29 cellular contexts compared by ENCODE assay signal in genomic region chr22:50259302-50259701, GRCh38. TPM values are rescaled to one million over a fixed set of nuclear protein-coding genes. Genes with fewer than 3 reads are reported as not detected.
A peak's percentile ranks its signal among the peaks of the same experiment; 100 is the strongest.
DNase-seq lines count a peak whose midpoint lies in the region; ATAC-seq, FAIRE-seq and TF ChIP-seq lines count a peak whose summit lies in the region.
"Had no signal": no experiment of that assay in that cellular context is flagged by ENCODE, and none has a peak within 500 bp of the region (broad histone marks: within the 10 kb centered on the region; RNA-seq: fewer than 3 reads in every experiment).

No MANE protein-coding gene starts in this region.

- no peaks in the 10 kb centered on the region for H3K27me3 Mint-ChIP-seq in astrocyte (ENCODE audit: low read depth, unreplicated experiment)
- peaks cover 6% of the 10 kb centered on the region for H3K27me3 Mint-ChIP-seq in nephron (ENCODE audit: low read depth)
- H3K27me3 Mint-ChIP-seq in stimulated activated memory B cell treated with anti-CD40 and anti-IgM and Interleukin-4, amounts not matched to agents 10 μg/mL and 1 μg/mL and 100 μg/mL, for 72 hours = peaks cover 55% of the 10 kb centered on the region

- H3K4me3 Mint-ChIP-seq in astrocyte (ENCODE audit: unreplicated experiment) (peak overlapping the region; percentile 22), nephron (peak overlapping the region; percentile 61 to 74 (median 70))
- H3K4me3 Mint-ChIP-seq in stimulated activated memory B cell treated with anti-CD40 and anti-IgM and Interleukin-4, amounts not matched to agents 10 μg/mL and 1 μg/mL and 100 μg/mL, for 72 hours = no peak overlapping the region
- H3K4me3 Mint-ChIP-seq: activated CD4-positive, alpha-beta T cell treated with anti-CD3 and anti-CD28 coated beads for 36 hours; activated T-cell treated with anti-CD3 and anti-CD28 coated beads, Interleukin-2, amount 50 U/mL, for 4 hours had no signal

- FAIRE-seq in astrocyte (lab: Jason Lieb, UNC) (no peak), HepG2 (lab: Jason Lieb, UNC) (no peak)
- FAIRE-seq: colon, GM12878, pancreas had no signal

- POLR2A ChIA-PET in HepG2 (lab: Yijun Ruan, JAX) = interaction anchor here (1.1 kb wide), 1 partner anchor 8 kb away, joined by 3 read pairs; the partner anchor contains the start of gene HDAC10

- DNase-seq in astrocyte (ENCODE audit: low read depth) (no peak), HepG2 (ENCODE audit: low spot score) (no peak)
- DNase-seq in stimulated activated CD4-positive, alpha-beta T cell treated with anti-CD3 and anti-CD28 coated beads, Interleukin-4, amount 100 ng/mL, for 1 hour = no peak
- DNase-seq: activated CD4-positive, alpha-beta T cell treated with anti-CD3 and anti-CD28 coated beads for 36 hours; activated naive CD4-positive, alpha-beta T cell treated with Interleukin-2 at 50 U/mL for 16 hours; activated T-cell treated with anti-CD3 and anti-CD28 coated beads, Interleukin-2, amount 50 U/mL, for 4 hours; effector memory CD8-positive, alpha-beta T cell; EL; hippocampal formation; naive B cell; NCI-H1048; NCI-H1694 treated with DMSO at 0.1 percent for 48 hours; pancreas; right lobe of liver; stimulated activated CD4-positive, alpha-beta T cell treated with anti-CD3 and anti-CD28 coated beads, Interleukin-4, amount 100 ng/mL, for 4 hours; stimulated activated naive CD4-positive, alpha-beta T cell; T-helper 2 cell; upper lobe of right lung had no signal

- no peaks in the 10 kb centered on the region for H3K27me3 ChIP-seq in BLaER1 treated with 17β-estradiol and CSF1 and Interleukin-3, amounts not matched to agents 10 nM and 100 nM
- H3K27me3 ChIP-seq in astrocyte (ENCODE audit: insufficient read depth, low read length) (no peaks in the 10 kb centered on the region), HepG2 (ENCODE audit: control insufficient read depth in 1 of 2, insufficient read depth in 2 of 2, low read length in 2 of 2) (peaks cover 8 to 16% of the 10 kb centered on the region in 2 experiments; a peak in 4 of 5 replicates)
- H3K27me3 ChIP-seq: pancreas, right lobe of liver had no signal

- TF ChIP-seq RAD21 in HepG2 (CRISPR knock-in tag; IDR thresholded peaks at IDR 0.05) = no peak

- H3K36me3 Mint-ChIP-seq in astrocyte (ENCODE audit: low read depth, unreplicated experiment) = peaks cover 2% of the 10 kb centered on the region
- H3K36me3 Mint-ChIP-seq in nephron (ENCODE audit: low read depth) = no peaks in the 10 kb centered on the region
- no peaks in the 10 kb centered on the region for H3K36me3 Mint-ChIP-seq in stimulated activated memory B cell treated with anti-CD40 and anti-IgM and Interleukin-4, amounts not matched to agents 10 μg/mL and 1 μg/mL and 100 μg/mL, for 72 hours
- H3K36me3 Mint-ChIP-seq: naive B cell had no signal

- no peak for TF ChIP-seq POLR2A in HepG2 (IDR thresholded peaks at IDR 0.05; ENCODE audit: insufficient read depth in 1 of 2, low read depth in 2 of 2, low read length in 2 of 2)

- peaks cover 26% of the 10 kb centered on the region for H3K79me2 ChIP-seq in astrocyte (ENCODE audit: insufficient read depth, low read length)
- H3K79me2 ChIP-seq in HepG2 (ENCODE audit: insufficient read depth, low read length) = no peaks in the 10 kb centered on the region

- TF ChIP-seq CTCF in 22Rv1 (IDR thresholded peaks at IDR 0.05) = no peak
- no peak for TF ChIP-seq CTCF in astrocyte (IDR thresholded peaks at IDR 0.05; ENCODE audit: insufficient read depth, low read depth, low read length)
- no peak for TF ChIP-seq CTCF in nephron (IDR thresholded peaks at IDR 0.05; ENCODE audit: unreplicated experiment in 3 of 3)
- no peak for TF ChIP-seq CTCF in HepG2 (CRISPR knock-in tag; IDR thresholded peaks at IDR 0.05)

- in situ Hi-C loops in HepG2 (cut with HindIII; ENCODE audit: extremely low pct_ligation_motif_present, low pct_unique_long_range_greater_than_20kb) = no loop called here

- no TSS peak for BruUV-seq in HepG2 (replicated peaks; lab: Mats Ljungman, UMichigan)

- CTCF ChIA-PET in HepG2 (lab: Yijun Ruan, JAX; ENCODE audit: low intra/inter-chr PET ratio, low total read pairs) = no interaction called here

- H3K9me3 Mint-ChIP-seq in astrocyte (ENCODE audit: unreplicated experiment) (no peaks in the 10 kb centered on the region), nephron (no peaks in the 10 kb centered on the region)
- H3K9me3 Mint-ChIP-seq in stimulated activated memory B cell treated with anti-CD40 and anti-IgM and Interleukin-4, amounts not matched to agents 10 μg/mL and 1 μg/mL and 100 μg/mL, for 72 hours = no peaks in the 10 kb centered on the region
- H3K9me3 Mint-ChIP-seq: activated T-cell treated with anti-CD3 and anti-CD28 coated beads, Interleukin-2, amount 50 U/mL, for 4 hours; effector memory CD8-positive, alpha-beta T cell; naive B cell had no signal

- H3K27ac ChIP-seq in 22Rv1 = peak overlapping the region; percentile 91
- no peak overlapping the region for H3K27ac ChIP-seq in BLaER1 treated with 17β-estradiol and CSF1 and Interleukin-3, amounts not matched to agents 10 nM and 100 nM
- no peak overlapping the region for H3K27ac ChIP-seq in astrocyte (ENCODE audit: low read depth, low read length)
- H3K27ac ChIP-seq in HepG2 (ENCODE audit: extremely low read length, insufficient read depth, low read length) = no peak overlapping the region
- H3K27ac ChIP-seq: gastroesophageal sphincter, HL-60, pancreas, right lobe of liver, SK-N-MC, suprapubic skin, upper lobe of right lung had no signal

- H2AFZ ChIP-seq in astrocyte (ENCODE audit: low read depth, low read length) (no peak overlapping the region), HepG2 (ENCODE audit: low read length) (no peak overlapping the region)

- 95% methylated on average over 14 of the region's 15 CpGs for WGBS in HepG2 (ENCODE audit: low lambda C conversion rate)

- H3K4me1 ChIP-seq in BLaER1 treated with 17β-estradiol and CSF1 and Interleukin-3, amounts not matched to agents 10 nM and 100 nM = peaks cover 29 to 43% (median 36%) of the 10 kb centered on the region in 10 experiments
- peaks cover 17% of the 10 kb centered on the region for H3K4me1 ChIP-seq in astrocyte (ENCODE audit: insufficient read depth, low read length)
- peaks cover 43% of the 10 kb centered on the region for H3K4me1 ChIP-seq in HepG2 (ENCODE audit: insufficient read depth, low read length)
- H3K4me1 ChIP-seq: pancreas had no signal

- H3K27ac Mint-ChIP-seq in astrocyte (ENCODE audit: unreplicated experiment) (no peak overlapping the region), nephron (no peak overlapping the region)
- H3K27ac Mint-ChIP-seq in stimulated activated memory B cell treated with anti-CD40 and anti-IgM and Interleukin-4, amounts not matched to agents 10 μg/mL and 1 μg/mL and 100 μg/mL, for 72 hours = no peak overlapping the region
- H3K27ac Mint-ChIP-seq: activated CD4-positive, alpha-beta T cell treated with anti-CD3 and anti-CD28 coated beads for 36 hours; effector memory CD8-positive, alpha-beta T cell; naive B cell had no signal

- no peaks in the 10 kb centered on the region for H3K9me3 ChIP-seq in BLaER1 treated with 17β-estradiol and CSF1 and Interleukin-3, amounts not matched to agents 10 nM and 100 nM (replicated peaks in 1 of 11)
- H3K9me3 ChIP-seq in astrocyte (ENCODE audit: insufficient read depth, low read depth, low read length) = no peaks in the 10 kb centered on the region
- no peaks in the 10 kb centered on the region for H3K9me3 ChIP-seq in HepG2 (ENCODE audit: low read length)
- H3K9me3 ChIP-seq: gastroesophageal sphincter, pancreas, right lobe of liver, suprapubic skin, upper lobe of right lung had no signal

- peak overlapping the region in 8 of 11 experiments; percentile 11 to 59 (median 32); a peak in 12 of 22 replicates for H3K4me2 ChIP-seq in BLaER1 treated with 17β-estradiol and CSF1 and Interleukin-3, amounts not matched to agents 10 nM and 100 nM
- H3K4me2 ChIP-seq in astrocyte (ENCODE audit: low read length) (peak overlapping the region; percentile 4), HepG2 (ENCODE audit: low read depth, low read length) (no peak overlapping the region)

- H4K20me1 ChIP-seq in BLaER1 treated with 17β-estradiol and CSF1 and Interleukin-3, amounts not matched to agents 10 nM and 100 nM = peaks cover 10 to 64% (median 38%) of the 10 kb centered on the region in 11 experiments; a peak in 18 of 22 replicates
- H4K20me1 ChIP-seq in astrocyte (ENCODE audit: insufficient read depth, low read length) = peaks cover 17% of the 10 kb centered on the region
- no peaks in the 10 kb centered on the region for H4K20me1 ChIP-seq in HepG2 (ENCODE audit: insufficient read depth, low read length)

- H3K4me3 ChIP-seq in BLaER1 treated with 17β-estradiol and CSF1 and Interleukin-3, amounts not matched to agents 10 nM and 100 nM = no peak overlapping the region
- no peak overlapping the region for H3K4me3 ChIP-seq in astrocyte (ENCODE audit: insufficient read depth, low read depth, low read length)
- H3K4me3 ChIP-seq in HepG2 (replicated peaks in 1 of 3; ENCODE audit: insufficient read depth in 1 of 3, low read depth in 2 of 3, low read length in 3 of 3) = no peak overlapping the region
- H3K4me3 ChIP-seq: GM12878, pancreas, right lobe of liver, SK-N-MC, suprapubic skin, upper lobe of right lung had no signal

- no peak for ATAC-seq in GM18867 (IDR thresholded peaks at IDR 0.05; ENCODE audit: unreplicated experiment)
- no peak for ATAC-seq in HepG2
- ATAC-seq in stimulated activated memory B cell treated with anti-CD40 and anti-IgM and Interleukin-4, amounts not matched to agents 10 μg/mL and 1 μg/mL and 100 μg/mL, for 72 hours = no peak
- ATAC-seq: activated CD4-positive, alpha-beta T cell treated with anti-CD3 and anti-CD28 coated beads for 36 hours; activated T-cell treated with anti-CD3 and anti-CD28 coated beads, Interleukin-2, amount 50 U/mL, for 4 hours; effector memory CD8-positive, alpha-beta T cell; gastroesophageal sphincter; GM12878; pancreas; upper lobe of right lung had no signal

- intact Hi-C loops in HepG2 (cut with micrococcal nuclease; ENCODE audit: unreplicated experiment) = no loop called here

- peaks cover 12 to 52% (median 35%) of the 10 kb centered on the region in 11 experiments; a peak in 20 of 22 replicates for H3K36me3 ChIP-seq in BLaER1 treated with 17β-estradiol and CSF1 and Interleukin-3, amounts not matched to agents 10 nM and 100 nM
- H3K36me3 ChIP-seq in astrocyte (ENCODE audit: insufficient read depth, low read length) = no peaks in the 10 kb centered on the region
- peaks cover 3% of the 10 kb centered on the region in 2 experiments; a peak in 1 of 5 replicates for H3K36me3 ChIP-seq in HepG2 (replicated peaks in 1 of 2; ENCODE audit: control insufficient read depth in 1 of 2, insufficient read depth in 2 of 2, low read length in 2 of 2)
- H3K36me3 ChIP-seq: pancreas, right lobe of liver, suprapubic skin, upper lobe of right lung had no signal

- H3K9ac ChIP-seq in BLaER1 treated with 17β-estradiol and CSF1 and Interleukin-3, amounts not matched to agents 10 nM and 100 nM = peak overlapping the region in 6 of 11 experiments; percentile 8 to 57 (median 38); a peak in 3 of 22 replicates
- H3K9ac ChIP-seq in astrocyte (ENCODE audit: low read length) = no peak overlapping the region
- no peak overlapping the region for H3K9ac ChIP-seq in HepG2 (ENCODE audit: insufficient read depth, low read depth, low read length)

- peaks cover 7% of the 10 kb centered on the region for H3K4me1 Mint-ChIP-seq in astrocyte (ENCODE audit: low read depth, unreplicated experiment)
- H3K4me1 Mint-ChIP-seq in nephron = no peaks in the 10 kb centered on the region
- H3K4me1 Mint-ChIP-seq in stimulated activated memory B cell treated with anti-CD40 and anti-IgM and Interleukin-4, amounts not matched to agents 10 μg/mL and 1 μg/mL and 100 μg/mL, for 72 hours = peaks cover 20% of the 10 kb centered on the region

- TF ChIP-seq EP300 in HepG2 (IDR thresholded peaks at IDR 0.05; ENCODE audit: low read depth in 2 of 2, low read length in 2 of 2) (no peak), HepG2 (CRISPR knock-in tag; IDR thresholded peaks at IDR 0.05; ENCODE audit: borderline replicate concordance) (no peak)

RNA-seq across cellular contexts. Expression of gene MAPK12, which starts 2.2 kb away (rescaled TPM):
- total RNA-seq in astrocyte (29.1 and 36.4 TPM in 2 replicates), HepG2 (2016; rRNA removed; fragmentation: Illumina TruSeq; extraction: Trizol) (15.0 and 23.3 TPM in 2 replicates)
- 25.0 and 26.8 TPM in 2 replicates for total RNA-seq in HepG2 (2016; cell fraction: cytosol; rRNA removed; fragmentation: Illumina TruSeq; extraction: Trizol; ENCODE audit: low read depth)
- total RNA-seq in HepG2 (2016; cell fraction: insoluble cytoplasmic fraction; rRNA removed; fragmentation: Illumina TruSeq; extraction: Trizol) = 15.4 and 25.6 TPM in 2 replicates
- total RNA-seq in HepG2 (2016; cell fraction: membrane; rRNA removed; fragmentation: Illumina TruSeq; extraction: Trizol) = 43.0 and 45.2 TPM in 2 replicates
- 20.3 and 23.6 TPM in 2 replicates for total RNA-seq in HepG2 (2016; cell fraction: nucleus; rRNA removed; fragmentation: Illumina TruSeq; extraction: Trizol)
- 22.2 and 22.8 TPM in 2 replicates for polyA plus RNA-seq in HepG2 (2011; rRNA removed)
- polyA plus RNA-seq in HepG2 (2011; cell fraction: cytosol; rRNA removed) = 12.9 and 20.7 TPM in 2 replicates
- 115 and 151 TPM in 2 replicates for polyA plus RNA-seq in HepG2 (2011; cell fraction: nucleus; rRNA removed)
- polyA plus RNA-seq in HepG2 (2012) = 6.9 and 10.9 TPM in 2 replicates
- 27.8 and 28.1 TPM in 2 replicates for polyA plus RNA-seq in HepG2 (2016; cell fraction: cytosol; fragmentation: Illumina TruSeq; extraction: Trizol; ENCODE audit: low read depth)
- polyA plus RNA-seq in HepG2 (2016; cell fraction: insoluble cytoplasmic fraction; fragmentation: Illumina TruSeq; extraction: Trizol; ENCODE audit: low read depth) = 14.6 and 16.4 TPM in 2 replicates
- polyA plus RNA-seq in HepG2 (2016; cell fraction: membrane; fragmentation: Illumina TruSeq; extraction: Trizol; ENCODE audit: low read depth) = 37.0 and 38.8 TPM in 2 replicates
- 56.9 and 60.1 TPM in 2 replicates for polyA plus RNA-seq in HepG2 (2016; cell fraction: nucleus; fragmentation: Illumina TruSeq; extraction: Trizol; ENCODE audit: insufficient read depth, low read depth)
- 16.5 and 18.7 TPM in 2 replicates for polyA minus RNA-seq in HepG2 (2011; rRNA and poly(A)+ RNA removed; ENCODE audit: low replicate concordance)
- 5.1 and 9.2 TPM in 2 replicates for polyA minus RNA-seq in HepG2 (2011; cell fraction: cytosol; rRNA and poly(A)+ RNA removed)
- polyA minus RNA-seq in HepG2 (2011; cell fraction: nucleus; rRNA and poly(A)+ RNA removed) = 25.6 and 25.8 TPM in 2 replicates

RNA-seq across cellular contexts. Expression of gene HDAC10, which starts 8.2 kb away (rescaled TPM):
- total RNA-seq in astrocyte (36.8 and 46.5 TPM in 2 replicates), HepG2 (2016; rRNA removed; fragmentation: Illumina TruSeq; extraction: Trizol) (4.0 and 13.9 TPM in 2 replicates)
- total RNA-seq in HepG2 (2016; cell fraction: cytosol; rRNA removed; fragmentation: Illumina TruSeq; extraction: Trizol; ENCODE audit: low read depth) = 7.1 and 8.7 TPM in 2 replicates
- 4.1 and 13.9 TPM in 2 replicates for total RNA-seq in HepG2 (2016; cell fraction: insoluble cytoplasmic fraction; rRNA removed; fragmentation: Illumina TruSeq; extraction: Trizol)
- total RNA-seq in HepG2 (2016; cell fraction: membrane; rRNA removed; fragmentation: Illumina TruSeq; extraction: Trizol) = 4.4 and 4.6 TPM in 2 replicates
- total RNA-seq in HepG2 (2016; cell fraction: nucleus; rRNA removed; fragmentation: Illumina TruSeq; extraction: Trizol) = 23.1 and 23.7 TPM in 2 replicates
- polyA plus RNA-seq in HepG2 (2011; rRNA removed) = 14.9 and 19.7 TPM in 2 replicates
- 1.8 and 3.9 TPM in 2 replicates for polyA plus RNA-seq in HepG2 (2011; cell fraction: cytosol; rRNA removed)
- 257 and 366 TPM in 2 replicates for polyA plus RNA-seq in HepG2 (2011; cell fraction: nucleus; rRNA removed)
- 15.0 and 23.8 TPM in 2 replicates for polyA plus RNA-seq in HepG2 (2012)
- 0.86 TPM in 2 replicates for polyA plus RNA-seq in HepG2 (2016; cell fraction: cytosol; fragmentation: Illumina TruSeq; extraction: Trizol; ENCODE audit: low read depth)
- 3.2 and 5.7 TPM in 2 replicates for polyA plus RNA-seq in HepG2 (2016; cell fraction: insoluble cytoplasmic fraction; fragmentation: Illumina TruSeq; extraction: Trizol; ENCODE audit: low read depth)
- 2.1 TPM in 2 replicates for polyA plus RNA-seq in HepG2 (2016; cell fraction: membrane; fragmentation: Illumina TruSeq; extraction: Trizol; ENCODE audit: low read depth)
- polyA plus RNA-seq in HepG2 (2016; cell fraction: nucleus; fragmentation: Illumina TruSeq; extraction: Trizol; ENCODE audit: insufficient read depth, low read depth) = 72.4 and 82.8 TPM in 2 replicates
- 7.7 and 20.9 TPM in 2 replicates for polyA minus RNA-seq in HepG2 (2011; rRNA and poly(A)+ RNA removed; ENCODE audit: low replicate concordance)
- polyA minus RNA-seq in HepG2 (2011; cell fraction: cytosol; rRNA and poly(A)+ RNA removed) = 3.9 and 4.2 TPM in 2 replicates
- polyA minus RNA-seq in HepG2 (2011; cell fraction: nucleus; rRNA and poly(A)+ RNA removed) = 34.9 and 37.9 TPM in 2 replicates

RNA-seq across cellular contexts. Expression of gene MAPK11, which starts 10.9 kb away (rescaled TPM):
- total RNA-seq in astrocyte (19.6 and 22.4 TPM in 2 replicates), HepG2 (2016; rRNA removed; fragmentation: Illumina TruSeq; extraction: Trizol) (0.15 TPM in 1 of 2 replicates, not detected in the other)
- total RNA-seq in HepG2 (2016; cell fraction: cytosol; rRNA removed; fragmentation: Illumina TruSeq; extraction: Trizol; ENCODE audit: low read depth) = not detected in 2 replicates
- total RNA-seq in HepG2 (2016; cell fraction: insoluble cytoplasmic fraction; rRNA removed; fragmentation: Illumina TruSeq; extraction: Trizol) = 0.12 and 0.15 TPM in 2 replicates
- total RNA-seq in HepG2 (2016; cell fraction: membrane; rRNA removed; fragmentation: Illumina TruSeq; extraction: Trizol) = 0.10 and 0.19 TPM in 2 replicates
- 0.28 TPM in 1 of 2 replicates, not detected in the other for total RNA-seq in HepG2 (2016; cell fraction: nucleus; rRNA removed; fragmentation: Illumina TruSeq; extraction: Trizol)
- polyA plus RNA-seq in HepG2 (2011; rRNA removed) = 0.17 and 0.46 TPM in 2 replicates
- 0.13 and 0.19 TPM in 2 replicates for polyA plus RNA-seq in HepG2 (2011; cell fraction: cytosol; rRNA removed)
- polyA plus RNA-seq in HepG2 (2011; cell fraction: nucleus; rRNA removed) = 1.9 TPM in 2 replicates
- polyA plus RNA-seq in HepG2 (2012) = 0.21 TPM in 1 of 2 replicates, not detected in the other
- 0.05 and 0.07 TPM in 2 replicates for polyA plus RNA-seq in HepG2 (2016; cell fraction: cytosol; fragmentation: Illumina TruSeq; extraction: Trizol; ENCODE audit: low read depth)
- 0.19 and 0.24 TPM in 2 replicates for polyA plus RNA-seq in HepG2 (2016; cell fraction: insoluble cytoplasmic fraction; fragmentation: Illumina TruSeq; extraction: Trizol; ENCODE audit: low read depth)
- polyA plus RNA-seq in HepG2 (2016; cell fraction: membrane; fragmentation: Illumina TruSeq; extraction: Trizol; ENCODE audit: low read depth) = 0.13 TPM in 1 of 2 replicates, not detected in the other
- polyA plus RNA-seq in HepG2 (2016; cell fraction: nucleus; fragmentation: Illumina TruSeq; extraction: Trizol; ENCODE audit: insufficient read depth, low read depth) = 0.25 and 0.37 TPM in 2 replicates
- polyA minus RNA-seq in HepG2 (2011; rRNA and poly(A)+ RNA removed; ENCODE audit: low replicate concordance) = 0.58 and 0.94 TPM in 2 replicates
- polyA minus RNA-seq in HepG2 (2011; cell fraction: cytosol; rRNA and poly(A)+ RNA removed) = not detected in 2 replicates
- polyA minus RNA-seq in HepG2 (2011; cell fraction: nucleus; rRNA and poly(A)+ RNA removed) = 0.13 TPM in 1 of 2 replicates, not detected in the other

RNA-seq across cellular contexts. Expression of gene TUBGCP6, which starts 14.5 kb away (rescaled TPM):
- total RNA-seq in astrocyte = 25.4 and 26.3 TPM in 2 replicates
- 5.8 and 15.7 TPM in 2 replicates for total RNA-seq in HepG2 (2016; rRNA removed; fragmentation: Illumina TruSeq; extraction: Trizol)
- 3.8 and 4.4 TPM in 2 replicates for total RNA-seq in HepG2 (2016; cell fraction: cytosol; rRNA removed; fragmentation: Illumina TruSeq; extraction: Trizol; ENCODE audit: low read depth)
- 4.6 and 17.4 TPM in 2 replicates for total RNA-seq in HepG2 (2016; cell fraction: insoluble cytoplasmic fraction; rRNA removed; fragmentation: Illumina TruSeq; extraction: Trizol)
- 4.6 and 5.1 TPM in 2 replicates for total RNA-seq in HepG2 (2016; cell fraction: membrane; rRNA removed; fragmentation: Illumina TruSeq; extraction: Trizol)
- 23.1 and 29.5 TPM in 2 replicates for total RNA-seq in HepG2 (2016; cell fraction: nucleus; rRNA removed; fragmentation: Illumina TruSeq; extraction: Trizol)
- 14.6 and 23.7 TPM in 2 replicates for polyA plus RNA-seq in HepG2 (2011; rRNA removed)
- 2.6 and 4.8 TPM in 2 replicates for polyA plus RNA-seq in HepG2 (2011; cell fraction: cytosol; rRNA removed)
- 276 and 340 TPM in 2 replicates for polyA plus RNA-seq in HepG2 (2011; cell fraction: nucleus; rRNA removed)
- polyA plus RNA-seq in HepG2 (2012) = 13.4 and 15.8 TPM in 2 replicates
- 0.95 and 1.2 TPM in 2 replicates for polyA plus RNA-seq in HepG2 (2016; cell fraction: cytosol; fragmentation: Illumina TruSeq; extraction: Trizol; ENCODE audit: low read depth)
- polyA plus RNA-seq in HepG2 (2016; cell fraction: insoluble cytoplasmic fraction; fragmentation: Illumina TruSeq; extraction: Trizol; ENCODE audit: low read depth) = 3.6 and 4.4 TPM in 2 replicates
- 0.86 and 2.1 TPM in 2 replicates for polyA plus RNA-seq in HepG2 (2016; cell fraction: membrane; fragmentation: Illumina TruSeq; extraction: Trizol; ENCODE audit: low read depth)
- 62.8 and 72.9 TPM in 2 replicates for polyA plus RNA-seq in HepG2 (2016; cell fraction: nucleus; fragmentation: Illumina TruSeq; extraction: Trizol; ENCODE audit: insufficient read depth, low read depth)
- 11.6 and 16.8 TPM in 2 replicates for polyA minus RNA-seq in HepG2 (2011; rRNA and poly(A)+ RNA removed; ENCODE audit: low replicate concordance)
- 2.7 and 4.0 TPM in 2 replicates for polyA minus RNA-seq in HepG2 (2011; cell fraction: cytosol; rRNA and poly(A)+ RNA removed)
- polyA minus RNA-seq in HepG2 (2011; cell fraction: nucleus; rRNA and poly(A)+ RNA removed) = 32.9 and 40.9 TPM in 2 replicates

RNA-seq across cellular contexts. Expression of gene PLXNB2, which starts 48.1 kb away (rescaled TPM):
- total RNA-seq in astrocyte (327 and 376 TPM in 2 replicates), HepG2 (2016; rRNA removed; fragmentation: Illumina TruSeq; extraction: Trizol) (19.3 and 32.6 TPM in 2 replicates)
- 4.6 and 4.9 TPM in 2 replicates for total RNA-seq in HepG2 (2016; cell fraction: cytosol; rRNA removed; fragmentation: Illumina TruSeq; extraction: Trizol; ENCODE audit: low read depth)
- 16.8 and 32.7 TPM in 2 replicates for total RNA-seq in HepG2 (2016; cell fraction: insoluble cytoplasmic fraction; rRNA removed; fragmentation: Illumina TruSeq; extraction: Trizol)
- total RNA-seq in HepG2 (2016; cell fraction: membrane; rRNA removed; fragmentation: Illumina TruSeq; extraction: Trizol) = 13.7 and 15.6 TPM in 2 replicates
- total RNA-seq in HepG2 (2016; cell fraction: nucleus; rRNA removed; fragmentation: Illumina TruSeq; extraction: Trizol) = 43.2 and 57.8 TPM in 2 replicates
- polyA plus RNA-seq in HepG2 (2011; rRNA removed) = 68.9 and 79.4 TPM in 2 replicates
- 46.5 and 75.4 TPM in 2 replicates for polyA plus RNA-seq in HepG2 (2011; cell fraction: cytosol; rRNA removed)
- polyA plus RNA-seq in HepG2 (2011; cell fraction: nucleus; rRNA removed) = 265 and 413 TPM in 2 replicates
- 53.9 and 72.9 TPM in 2 replicates for polyA plus RNA-seq in HepG2 (2012)
- polyA plus RNA-seq in HepG2 (2016; cell fraction: cytosol; fragmentation: Illumina TruSeq; extraction: Trizol; ENCODE audit: low read depth) = 5.5 and 6.2 TPM in 2 replicates
- 16.2 and 23.0 TPM in 2 replicates for polyA plus RNA-seq in HepG2 (2016; cell fraction: insoluble cytoplasmic fraction; fragmentation: Illumina TruSeq; extraction: Trizol; ENCODE audit: low read depth)
- polyA plus RNA-seq in HepG2 (2016; cell fraction: membrane; fragmentation: Illumina TruSeq; extraction: Trizol; ENCODE audit: low read depth) = 10.1 and 11.9 TPM in 2 replicates
- polyA plus RNA-seq in HepG2 (2016; cell fraction: nucleus; fragmentation: Illumina TruSeq; extraction: Trizol; ENCODE audit: insufficient read depth, low read depth) = 148 and 155 TPM in 2 replicates
- 61.5 and 149 TPM in 2 replicates for polyA minus RNA-seq in HepG2 (2011; rRNA and poly(A)+ RNA removed; ENCODE audit: low replicate concordance)
- 76.6 and 89.8 TPM in 2 replicates for polyA minus RNA-seq in HepG2 (2011; cell fraction: cytosol; rRNA and poly(A)+ RNA removed)
- polyA minus RNA-seq in HepG2 (2011; cell fraction: nucleus; rRNA and poly(A)+ RNA removed) = 57.9 and 61.3 TPM in 2 replicates

Comparison
In these comparisons a context has a peak if more than half of its experiments do, and no peak if none do; other contexts are left out.
1. H3K9ac ChIP-seq: peak in BLaER1 treated with 17β-estradiol and CSF1 and Interleukin-3, amounts not matched to agents 10 nM and 100 nM (6 of 11); none in astrocyte (single experiment) and HepG2 (single experiment).
2. RNA of gene MAPK11, which starts 10.9 kb away (total RNA-seq): 19.6 to 22.4 TPM in astrocyte; 0.10 to 0.28 TPM in HepG2; every median in the first group is over 10 times any median in the second.